1 cellular context compared by ENCODE assay signal in the genomic region with DNA sequence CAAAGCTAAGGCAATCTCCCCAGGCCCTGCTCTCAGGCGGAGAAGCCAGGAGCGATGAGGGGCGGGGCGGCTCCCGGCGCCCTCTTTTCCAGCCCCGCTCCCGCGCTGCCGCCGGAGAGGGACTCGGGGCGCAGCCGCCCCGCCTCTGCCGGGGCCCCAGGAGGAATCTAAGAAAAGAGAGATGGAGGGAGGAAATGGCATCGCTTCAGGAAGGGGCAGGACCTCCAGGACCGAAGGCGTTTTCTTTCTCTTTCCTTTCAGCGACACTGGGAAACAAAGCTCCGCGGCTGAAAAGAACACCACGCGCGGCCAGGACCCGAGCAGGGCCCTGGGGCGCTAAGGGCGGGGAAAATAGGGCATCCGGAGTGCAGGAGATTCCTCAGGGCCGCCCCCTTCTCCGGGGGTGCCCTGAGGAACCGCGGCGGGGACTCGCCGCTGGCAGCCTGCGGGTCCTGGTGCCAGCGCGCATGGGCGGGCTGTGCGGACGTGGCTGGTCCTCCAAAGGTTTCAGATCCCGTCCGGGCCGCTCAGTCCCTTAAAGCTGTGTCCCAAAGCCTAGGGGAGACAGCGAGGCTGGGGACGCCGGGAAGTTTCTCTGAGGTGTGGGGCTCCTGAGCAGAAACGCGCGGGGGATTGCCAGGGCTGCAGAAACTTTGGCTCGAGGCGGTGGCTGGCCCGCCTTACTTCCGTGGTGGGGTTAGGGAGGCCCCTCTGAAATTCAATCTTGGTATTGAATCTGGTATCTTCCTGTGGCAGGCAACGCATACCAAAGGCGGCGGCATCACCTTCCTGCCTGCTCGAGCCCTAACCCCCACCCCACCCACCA.
TF ChIP-seq lines count a peak whose summit lies in the region.

No MANE protein-coding gene starts in this region.

TF ChIP-seq in HEK293, 187 proteins besides CTCF, POLR2A, EP300 and RAD21 (continued from another document):
- TF ChIP-seq, protein P1, sequence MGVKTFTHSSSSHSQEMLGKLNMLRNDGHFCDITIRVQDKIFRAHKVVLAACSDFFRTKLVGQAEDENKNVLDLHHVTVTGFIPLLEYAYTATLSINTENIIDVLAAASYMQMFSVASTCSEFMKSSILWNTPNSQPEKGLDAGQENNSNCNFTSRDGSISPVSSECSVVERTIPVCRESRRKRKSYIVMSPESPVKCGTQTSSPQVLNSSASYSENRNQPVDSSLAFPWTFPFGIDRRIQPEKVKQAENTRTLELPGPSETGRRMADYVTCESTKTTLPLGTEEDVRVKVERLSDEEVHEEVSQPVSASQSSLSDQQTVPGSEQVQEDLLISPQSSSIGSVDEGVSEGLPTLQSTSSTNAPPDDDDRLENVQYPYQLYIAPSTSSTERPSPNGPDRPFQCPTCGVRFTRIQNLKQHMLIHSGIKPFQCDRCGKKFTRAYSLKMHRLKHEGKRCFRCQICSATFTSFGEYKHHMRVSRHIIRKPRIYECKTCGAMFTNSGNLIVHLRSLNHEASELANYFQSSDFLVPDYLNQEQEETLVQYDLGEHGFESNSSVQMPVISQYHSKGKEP (tag by site-specific recombination; IDR thresholded peaks at IDR 0.05): no peak
- TF ChIP-seq, protein P2, sequence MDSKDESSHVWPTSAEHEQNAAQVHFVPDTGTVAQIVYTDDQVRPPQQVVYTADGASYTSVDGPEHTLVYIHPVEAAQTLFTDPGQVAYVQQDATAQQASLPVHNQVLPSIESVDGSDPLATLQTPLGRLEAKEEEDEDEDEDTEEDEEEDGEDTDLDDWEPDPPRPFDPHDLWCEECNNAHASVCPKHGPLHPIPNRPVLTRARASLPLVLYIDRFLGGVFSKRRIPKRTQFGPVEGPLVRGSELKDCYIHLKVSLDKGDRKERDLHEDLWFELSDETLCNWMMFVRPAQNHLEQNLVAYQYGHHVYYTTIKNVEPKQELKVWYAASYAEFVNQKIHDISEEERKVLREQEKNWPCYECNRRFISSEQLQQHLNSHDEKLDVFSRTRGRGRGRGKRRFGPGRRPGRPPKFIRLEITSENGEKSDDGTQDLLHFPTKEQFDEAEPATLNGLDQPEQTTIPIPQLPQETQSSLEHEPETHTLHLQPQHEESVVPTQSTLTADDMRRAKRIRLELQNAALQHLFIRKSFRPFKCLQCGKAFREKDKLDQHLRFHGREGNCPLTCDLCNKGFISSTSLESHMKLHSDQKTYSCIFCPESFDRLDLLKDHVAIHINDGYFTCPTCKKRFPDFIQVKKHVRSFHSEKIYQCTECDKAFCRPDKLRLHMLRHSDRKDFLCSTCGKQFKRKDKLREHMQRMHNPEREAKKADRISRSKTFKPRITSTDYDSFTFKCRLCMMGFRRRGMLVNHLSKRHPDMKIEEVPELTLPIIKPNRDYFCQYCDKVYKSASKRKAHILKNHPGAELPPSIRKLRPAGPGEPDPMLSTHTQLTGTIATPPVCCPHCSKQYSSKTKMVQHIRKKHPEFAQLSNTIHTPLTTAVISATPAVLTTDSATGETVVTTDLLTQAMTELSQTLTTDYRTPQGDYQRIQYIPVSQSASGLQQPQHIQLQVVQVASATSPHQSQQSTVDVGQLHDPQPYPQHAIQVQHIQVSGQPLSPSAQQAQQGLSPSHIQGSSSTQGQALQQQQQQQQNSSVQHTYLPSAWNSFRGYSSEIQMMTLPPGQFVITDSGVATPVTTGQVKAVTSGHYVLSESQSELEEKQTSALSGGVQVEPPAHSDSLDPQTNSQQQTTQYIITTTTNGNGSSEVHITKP (tag by site-specific recombination; IDR thresholded peaks at IDR 0.05): peak; percentile 51; the same call in 1 of the 2 replicates
- TF ChIP-seq ZNF521 (tag by site-specific recombination; IDR thresholded peaks at IDR 0.05) (no peak), ZNF335 (tag by site-specific recombination; conservative IDR thresholded peaks at IDR 0.05) (peak; percentile 90), ZNF302 (tag by site-specific recombination; IDR thresholded peaks at IDR 0.05; ENCODE audit: low read depth) (no peak), ZBTB17 (tag by site-specific recombination; IDR thresholded peaks at IDR 0.05) (peak; percentile 58; the same call in 1 of the 2 replicates), ZBTB20 (tag by site-specific recombination; IDR thresholded peaks at IDR 0.05) (peak; percentile 85), ZBTB48 (tag by site-specific recombination; IDR thresholded peaks at IDR 0.05) (peak; percentile 94)
